ENCODE assay signal across 16 cellular contexts in the genomic region with DNA sequence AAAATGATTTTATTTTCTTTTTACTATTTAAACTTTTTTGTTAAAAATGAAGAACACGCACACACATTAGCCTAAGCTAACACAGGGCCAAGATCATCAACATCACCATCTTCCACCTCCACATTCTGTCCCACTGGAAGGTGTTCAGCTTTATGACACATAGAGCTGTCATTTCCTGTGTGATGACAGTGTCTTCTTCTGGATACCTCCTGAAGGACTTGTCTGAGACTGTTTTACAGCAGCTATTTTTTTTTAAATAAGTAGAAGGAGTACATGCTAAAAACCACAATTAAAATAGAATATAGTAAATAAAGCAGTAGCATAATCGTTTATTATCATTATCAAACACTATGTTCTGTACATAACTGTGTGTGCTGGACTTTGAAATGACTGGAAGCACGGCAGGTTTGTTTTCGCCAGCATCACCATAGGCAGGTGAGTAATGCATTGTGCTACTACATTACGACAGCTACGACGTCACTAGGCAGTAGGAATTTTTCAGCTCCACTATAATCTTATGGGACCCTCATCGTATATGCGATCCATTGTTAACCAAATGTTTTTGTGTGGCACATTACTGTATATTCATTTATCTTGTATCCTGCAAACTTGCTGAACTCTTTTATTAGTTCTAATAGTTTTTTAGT.
DNase-seq lines count a peak whose midpoint lies in the region; ATAC-seq and TF ChIP-seq lines count a peak whose summit lies in the region.
"Had no signal": no experiment of that assay in that cellular context is flagged by ENCODE, and none has a peak within 500 bp of the region (broad histone marks: within the 10 kb centered on the region; RNA-seq: fewer than 3 reads in every experiment).

No MANE protein-coding gene starts in this region.

- H3K9me3 ChIP-seq in A673 (ENCODE audit: low read depth, low read length, poor library complexity, severe bottlenecking) = peaks cover 11% of the 10 kb centered on the region
- H3K9me3 ChIP-seq: tibial nerve had no signal

- POLR2A ChIA-PET in A673 (lab: Charles Lee; ENCODE audit: low non-redundant PET) = no interaction called here

- no TSS peak for BruUV-seq in A673 (replicated peaks; lab: Mats Ljungman, UMichigan)

- ATAC-seq in HG03469 (IDR thresholded peaks at IDR 0.05; ENCODE audit: unreplicated experiment) (no peak), HG03460 (IDR thresholded peaks at IDR 0.05; ENCODE audit: unreplicated experiment) (no peak)

- CTCF ChIA-PET in A673 (lab: Charles Lee) = interaction anchor here (1.0 kb wide), 1 partner anchor 150 kb away, joined by 3 read pairs; no protein-coding TSS in a partner anchor

- no peaks in the 10 kb centered on the region for H3K36me3 ChIP-seq in A673 (ENCODE audit: insufficient read depth, low read length, poor library complexity, severe bottlenecking)
- H3K36me3 ChIP-seq: cardiac muscle cell, tibial nerve had no signal

- H3K27ac ChIP-seq in A673 (ENCODE audit: low read depth, low read length, poor library complexity, severe bottlenecking) = peak overlapping the region; percentile 99
- H3K27ac ChIP-seq: cardiac muscle cell had no signal

- DNase-seq in A673 (ENCODE audit: low spot score) (peak; percentile 72), HT-29 (ENCODE audit: low spot score) (peak; percentile 33), SW480 (ENCODE audit: low spot score) (peak; percentile 76), glomerular visceral epithelial cell (ENCODE audit: extremely low spot score) (peak; percentile 40), NCI-H526 treated with DMSO at 0.1 percent for 48 hours (lab: John Stamatoyannopoulos, UW) (no peak), GM19238 (ENCODE audit: insufficient read length, low spot score) (no peak)
- DNase-seq: activated gamma-delta T cell, endodermal cell, glutamatergic neuron, NCI-H1417 treated with DMSO at 0.1 percent for 48 hours, NCI-H510A treated with DMSO at 0.1 percent for 48 hours, posterior cingulate gyrus had no signal

- no peaks in the 10 kb centered on the region for H3K27me3 ChIP-seq in A673 (replicated peaks; ENCODE audit: insufficient read depth, low read depth, low read length, poor library complexity)
- H3K27me3 ChIP-seq: tibial nerve had no signal

- no peak overlapping the region for H3K4me3 ChIP-seq in A673 (ENCODE audit: low read depth, low read length, poor library complexity, severe bottlenecking)
- H3K4me3 ChIP-seq: cardiac muscle cell, tibial nerve had no signal

- H3K4me1 ChIP-seq in A673 (ENCODE audit: insufficient read depth, low read length, poor library complexity, severe bottlenecking) = peaks cover 42% of the 10 kb centered on the region

- intact Hi-C loops in A673 (cut with micrococcal nuclease; ENCODE audit: unreplicated experiment) = loop anchor here (10.0 kb wide), 1 partner anchor 150 kb away; no protein-coding TSS in a partner anchor

- no peak for TF ChIP-seq CTCF in A673 (conservative IDR thresholded peaks at IDR 0.05; ENCODE audit: low read depth, low read length)

Comparison
In these comparisons a context has a peak if more than half of its experiments do, and no peak if none do; other contexts are left out.
1. DNase-seq: peak in A673 (single experiment), HT-29 (single experiment), SW480 (single experiment) and glomerular visceral epithelial cell (single experiment); none in NCI-H526 treated with DMSO at 0.1 percent for 48 hours (single experiment) and GM19238 (single experiment).